Comparison of ENCODE assay signal across 10 cellular contexts in genomic region chr18:31499157-31499524, GRCh38. TPM values are rescaled to one million over a fixed set of nuclear protein-coding genes. Genes with fewer than 3 reads are reported as not detected.
DNase-seq lines count a peak whose midpoint lies in the region; ATAC-seq and TF ChIP-seq lines count a peak whose summit lies in the region.
"Had no signal": no experiment of that assay in that cellular context is flagged by ENCODE, and none has a peak within 500 bp of the region (broad histone marks: within the 10 kb centered on the region; RNA-seq: fewer than 3 reads in every experiment).

No MANE protein-coding gene starts in this region.

- no peaks in the 10 kb centered on the region for H3K4me1 ChIP-seq in CD8-positive, alpha-beta T cell (ENCODE audit: insufficient read depth, low read length)
- H3K4me1 ChIP-seq in KMS-11 (ENCODE audit: low read depth, poor library complexity, severe bottlenecking) (peaks cover 27% of the 10 kb centered on the region), mammary epithelial cell (ENCODE audit: insufficient read depth, low read length) (peaks cover 19% of the 10 kb centered on the region), mesodermal cell (ENCODE audit: control insufficient read depth, insufficient read depth, low read length, poor library complexity, severe bottlenecking) (peaks cover 10% of the 10 kb centered on the region)

- no peak overlapping the region for H3K4me3 ChIP-seq in CD8-positive, alpha-beta T cell (ENCODE audit: low read depth, low read length)
- H3K4me3 ChIP-seq in KMS-11 (IDR thresholded peaks at IDR 0.05; ENCODE audit: insufficient read depth, low read depth, low read length), result no peak overlapping the region
- peak overlapping the region; percentile 72 to 77 (median 73) for H3K4me3 ChIP-seq in mammary epithelial cell (replicated peaks in 1 of 3; ENCODE audit: insufficient read depth in 1 of 3, low read depth in 2 of 3, low read length in 3 of 3)
- H3K4me3 ChIP-seq in mesodermal cell (ENCODE audit: extremely low read depth, insufficient read depth, low read length, poor library complexity, severe bottlenecking), result peak overlapping the region; percentile 84

- H2AFZ ChIP-seq in KMS-11 (ENCODE audit: low read depth) (peak overlapping the region; percentile 89), mammary epithelial cell (ENCODE audit: low read depth, low read length) (peak overlapping the region; percentile 36)

- H3K36me3 Mint-ChIP-seq in CD8-positive, alpha-beta T cell, result no peaks in the 10 kb centered on the region

- TF ChIP-seq POLR2A in GM18505 (IDR thresholded peaks at IDR 0.05; ENCODE audit: borderline replicate concordance, extremely low read depth, insufficient read depth, insufficient read length), result no peak

- no peak for TF ChIP-seq CTCF in CD8-positive, alpha-beta T cell (IDR thresholded peaks at IDR 0.05)
- TF ChIP-seq CTCF in KMS-11 (conservative IDR thresholded peaks at IDR 0.05; ENCODE audit: low read depth, low read length), result no peak
- no peak for TF ChIP-seq CTCF in mammary epithelial cell (conservative IDR thresholded peaks at IDR 0.05 in 1 of 2, IDR thresholded peaks at IDR 0.05 in 1 of 2; ENCODE audit: extremely low read depth in 1 of 2, insufficient read depth in 1 of 2, low read depth in 1 of 2, low read length in 2 of 2)

- peaks cover 7% of the 10 kb centered on the region for H3K4me1 Mint-ChIP-seq in CD8-positive, alpha-beta T cell (ENCODE audit: low read depth)

- H3K4me3 Mint-ChIP-seq in CD8-positive, alpha-beta T cell, result peak overlapping the region; percentile 38

- dilution Hi-C loops in mammary epithelial cell (cut with HindIII; ENCODE audit: low sequenced_read_pairs), result no loop called here

- no peak overlapping the region for H3K27ac ChIP-seq in CD8-positive, alpha-beta T cell (ENCODE audit: low read depth, low read length)
- H3K27ac ChIP-seq in KMS-11 (peak overlapping the region; percentile 62; the same call in 1 of the 2 replicates), mammary epithelial cell (ENCODE audit: insufficient read depth, low read depth, low read length) (peak overlapping the region; percentile 93), mesodermal cell (ENCODE audit: low read depth, low read length, severe bottlenecking) (no peak overlapping the region)

- intact Hi-C loops in CD8-positive, alpha-beta T cell (cut with DNase I, micrococcal nuclease), result no loop called here
- intact Hi-C loops in mammary epithelial cell (cut with micrococcal nuclease), result no loop called here

- POLR2A ChIA-PET in CD8-positive, alpha-beta T cell (lab: Charles Lee), result no interaction called here

- H3K36me3 ChIP-seq in CD8-positive, alpha-beta T cell (ENCODE audit: insufficient read depth, low read length), result no peaks in the 10 kb centered on the region
- H3K36me3 ChIP-seq in KMS-11 (ENCODE audit: insufficient read depth) (no peaks in the 10 kb centered on the region), mammary epithelial cell (ENCODE audit: insufficient read depth, low read length) (no peaks in the 10 kb centered on the region), mesodermal cell (ENCODE audit: control insufficient read depth, insufficient read depth, low read length) (peaks cover 5% of the 10 kb centered on the region)

- peak overlapping the region; percentile 75; the same call in 1 of the 2 replicates for H3K9ac ChIP-seq in KMS-11
- H3K9ac ChIP-seq in mammary epithelial cell (ENCODE audit: insufficient read depth, low read length), result peak overlapping the region; percentile 98

- peak overlapping the region; percentile 83 for H3K4me2 ChIP-seq in KMS-11
- H3K4me2 ChIP-seq in mammary epithelial cell (ENCODE audit: insufficient read depth, low read depth, low read length), result peak overlapping the region; percentile 83

- in situ Hi-C loops in mammary epithelial cell (cut with MboI; ENCODE audit: low sequenced_read_pairs in 2 of 2), result no loop called here

- H3K27ac Mint-ChIP-seq in CD8-positive, alpha-beta T cell, result no peak overlapping the region

- ATAC-seq in CD8-positive, alpha-beta T cell, result no peak
- ATAC-seq in GM18505 (IDR thresholded peaks at IDR 0.05; ENCODE audit: unreplicated experiment), result no peak

- H4K20me1 ChIP-seq in KMS-11 (ENCODE audit: insufficient read depth) (no peaks in the 10 kb centered on the region), mammary epithelial cell (ENCODE audit: insufficient read depth, low read length) (no peaks in the 10 kb centered on the region)

- CTCF ChIA-PET in CD8-positive, alpha-beta T cell (lab: Charles Lee), result no interaction called here
- CTCF ChIA-PET in mammary epithelial cell (lab: Charles Lee; ENCODE audit: low non-redundant PET), result no interaction called here

- H3K9me3 ChIP-seq in CD8-positive, alpha-beta T cell (ENCODE audit: low read length), result no peaks in the 10 kb centered on the region
- H3K9me3 ChIP-seq in mammary epithelial cell (replicated peaks; ENCODE audit: insufficient read depth, low read length) (no peaks in the 10 kb centered on the region), mesodermal cell (ENCODE audit: control insufficient read depth, low read length) (no peaks in the 10 kb centered on the region)

- H3K9me3 Mint-ChIP-seq in CD8-positive, alpha-beta T cell, result no peaks in the 10 kb centered on the region

- DNase-seq in CD8-positive, alpha-beta T cell, result no peak
- DNase-seq in mammary epithelial cell, result peak; percentile 58
- DNase-seq in retina, result no peak
- DNase-seq in NCI-H82 (lab: John Stamatoyannopoulos, UW), result no peak
- no peak for DNase-seq in NCI-H2107 (lab: John Stamatoyannopoulos, UW)
- DNase-seq: activated T-cell treated with anti-CD3 and anti-CD28 coated beads, Interleukin-2, amount 50 U/mL, for 48 hours had no signal

- 0% methylated on average over 6 of the region's 6 CpGs for WGBS in mammary epithelial cell (ENCODE audit: low coverage, missing lambda C conversion rate)
- 17 to 27% methylated on average over 2 to 3 of the region's 6 CpGs for WGBS in mesodermal cell (ENCODE audit: insufficient coverage in 2 of 2), 2 experiments

- peaks cover 3% of the 10 kb centered on the region for H3K27me3 ChIP-seq in CD8-positive, alpha-beta T cell (ENCODE audit: insufficient read depth, low read length)
- H3K27me3 ChIP-seq in KMS-11 (ENCODE audit: insufficient read depth, low read depth) (no peaks in the 10 kb centered on the region), mammary epithelial cell (ENCODE audit: insufficient read depth, low read length) (no peaks in the 10 kb centered on the region)

- H3K27me3 Mint-ChIP-seq in CD8-positive, alpha-beta T cell (ENCODE audit: low read depth), result peaks cover 22% of the 10 kb centered on the region

- H3K79me2 ChIP-seq in KMS-11 (ENCODE audit: insufficient read depth, low read depth) (peaks cover 40% of the 10 kb centered on the region; the same call in 1 of the 2 replicates), mammary epithelial cell (ENCODE audit: insufficient read depth, low read length) (peaks cover 55% of the 10 kb centered on the region)

- BruUV-seq in mammary epithelial cell (replicated peaks; lab: Mats Ljungman, UMichigan), result TSS peak; percentile 32

RNA-seq across cellular contexts. Expression of gene DSG2, which starts 1.2 kb away (rescaled TPM):
- total RNA-seq in CD8-positive, alpha-beta T cell, result not detected
- 100 to 1,000 TPM; 110 to 150 TPM for total RNA-seq in mammary epithelial cell
- 107 TPM for polyA plus RNA-seq in mammary epithelial cell
- 125 TPM for polyA minus RNA-seq in mammary epithelial cell
- 108 TPM for polyA plus RNA-seq in mesodermal cell (2013, experiment 1 of 2)
- 133 TPM for polyA plus RNA-seq in mesodermal cell (2013, experiment 2 of 2)

RNA-seq across cellular contexts. Expression of gene DSG3, which starts 51.6 kb away (rescaled TPM):
- not detected for total RNA-seq in CD8-positive, alpha-beta T cell
- total RNA-seq in mammary epithelial cell, result 100 to 1,000 TPM; 183 to 383 TPM
- polyA plus RNA-seq in mammary epithelial cell, result 130 TPM
- 139 TPM for polyA minus RNA-seq in mammary epithelial cell
- polyA plus RNA-seq in mesodermal cell (2013, experiment 1 of 2), result 0.04 TPM
- not detected for polyA plus RNA-seq in mesodermal cell (2013, experiment 2 of 2)
- total RNA-seq: RPMI7951 had no signal

Comparison
In these comparisons a context has a peak if more than half of its experiments do, and no peak if none do; other contexts are left out.
1. H3K27ac ChIP-seq: peak in KMS-11 (single experiment) and mammary epithelial cell (single experiment); none in CD8-positive, alpha-beta T cell (single experiment) and mesodermal cell (single experiment).
2. H3K4me3 ChIP-seq: peak in mammary epithelial cell (3 of 3) and mesodermal cell (single experiment); none in CD8-positive, alpha-beta T cell (single experiment) and KMS-11 (single experiment).
3. RNA of gene DSG2, which starts 1.2 kb away (total RNA-seq): 110 to 150 TPM in mammary epithelial cell; not detected in CD8-positive, alpha-beta T cell; every median in the first group is over 100 times any median in the second.
4. RNA of gene DSG3, which starts 51.6 kb away (total RNA-seq): 183 to 383 TPM in mammary epithelial cell; not detected in CD8-positive, alpha-beta T cell; every median in the first group is over 100 times any median in the second.